Comparison of ENCODE assay signal across 1 cellular context in genomic region chr1:16884487-16884886, GRCh38. TPM values are rescaled to one million over a fixed set of nuclear protein-coding genes. Genes with fewer than 3 reads are reported as not detected.
"Had no signal": no experiment of that assay in that cellular context is flagged by ENCODE, and none has a peak within 500 bp of the region (broad histone marks: within the 10 kb centered on the region; RNA-seq: fewer than 3 reads in every experiment).

No MANE protein-coding gene starts in this region.

RNA-seq across cellular contexts. Expression of gene RNU1-2, which starts 11.3 kb away (rescaled TPM):
- polyA plus RNA-seq: SK-N-SH had no signal
